ENCODE assay signal across 1 cellular context in genomic region chr2:112255875-112256274, GRCh38.
A peak's percentile ranks its signal among the peaks of the same experiment; 100 is the strongest.
TF ChIP-seq lines count a peak whose summit lies in the region.

No MANE protein-coding gene starts in this region.

TF ChIP-seq in GM12878, 131 proteins besides CTCF, POLR2A, EP300 and RAD21:
- TF ChIP-seq SPI1 (IDR thresholded peaks at IDR 0.05; ENCODE audit: borderline replicate concordance, insufficient read depth, low read depth, low read length) (peak; percentile 74), IKZF2 (IDR thresholded peaks at IDR 0.05) (0 out of 4 replicates have a peak, but pooled peaks of 1 of the 2 experiments have one; percentile 18), TARDBP (IDR thresholded peaks at IDR 0.05; ENCODE audit: borderline replicate concordance) (no peak)
